ENCODE assay signal across 17 cellular contexts in genomic region chr4:160319221-160319867, GRCh38.
A peak's percentile ranks its signal among the peaks of the same experiment; 100 is the strongest.
DNase-seq lines count a peak whose midpoint lies in the region; TF ChIP-seq lines count a peak whose summit lies in the region.
"Had no signal": no experiment of that assay in that cellular context is flagged by ENCODE, and none has a peak within 500 bp of the region (broad histone marks: within the 10 kb centered on the region; RNA-seq: fewer than 3 reads in every experiment).

No MANE protein-coding gene starts in this region.

- H3K27ac Mint-ChIP-seq in T-helper 2 cell treated with Interferon-gamma antibody and Interleukin-4, amounts not matched to agents 5 μg/mL and 100 μg/mL, for 36 hours: no peak overlapping the region
- H3K27ac Mint-ChIP-seq: stimulated activated memory B cell treated with anti-CD40 and anti-IgM and Interleukin-4, amounts not matched to agents 10 μg/mL and 1 μg/mL and 100 μg/mL, for 72 hours had no signal

- H3K27me3 Mint-ChIP-seq in T-helper 2 cell treated with Interferon-gamma antibody and Interleukin-4, amounts not matched to agents 5 μg/mL and 100 μg/mL, for 36 hours (ENCODE audit: low read depth): no peaks in the 10 kb centered on the region
- H3K27me3 Mint-ChIP-seq: stimulated activated memory B cell treated with anti-CD40 and anti-IgM and Interleukin-4, amounts not matched to agents 10 μg/mL and 1 μg/mL and 100 μg/mL, for 72 hours had no signal

- H3K36me3 Mint-ChIP-seq in T-helper 2 cell treated with Interferon-gamma antibody and Interleukin-4, amounts not matched to agents 5 μg/mL and 100 μg/mL, for 36 hours (ENCODE audit: low read depth): no peaks in the 10 kb centered on the region
- H3K36me3 Mint-ChIP-seq: stimulated activated memory B cell treated with anti-CD40 and anti-IgM and Interleukin-4, amounts not matched to agents 10 μg/mL and 1 μg/mL and 100 μg/mL, for 72 hours had no signal

- no peaks in the 10 kb centered on the region for H3K9me3 ChIP-seq in BE2C
- H3K9me3 ChIP-seq: psoas muscle had no signal

- no peak overlapping the region for H3K4me3 Mint-ChIP-seq in T-helper 2 cell treated with Interferon-gamma antibody and Interleukin-4, amounts not matched to agents 5 μg/mL and 100 μg/mL, for 36 hours
- H3K4me3 Mint-ChIP-seq: stimulated activated memory B cell treated with anti-CD40 and anti-IgM and Interleukin-4, amounts not matched to agents 10 μg/mL and 1 μg/mL and 100 μg/mL, for 72 hours had no signal

- no peak overlapping the region for H3K4me3 ChIP-seq in BE2C (ENCODE audit: low read depth, low read length)
- H3K4me3 ChIP-seq: dorsolateral prefrontal cortex, psoas muscle had no signal

- H3K36me3 ChIP-seq in BE2C: no peaks in the 10 kb centered on the region; the same call in 1 of the 2 replicates

- H3K9me3 Mint-ChIP-seq in T-helper 2 cell treated with Interferon-gamma antibody and Interleukin-4, amounts not matched to agents 5 μg/mL and 100 μg/mL, for 36 hours: peaks cover 9% of the 10 kb centered on the region
- H3K9me3 Mint-ChIP-seq: stimulated activated memory B cell treated with anti-CD40 and anti-IgM and Interleukin-4, amounts not matched to agents 10 μg/mL and 1 μg/mL and 100 μg/mL, for 72 hours had no signal

- TF ChIP-seq CTCF in BE2C (IDR thresholded peaks at IDR 0.05; ENCODE audit: low read depth, low read length) (no peak), GM13976 (IDR thresholded peaks at IDR 0.05; ENCODE audit: borderline replicate concordance, control extremely low read depth, extremely low read depth, insufficient read depth, missing control alignments) (no peak)

- in situ Hi-C loops in SK-MEL-5 (cut with HindIII; ENCODE audit: low pct_unique_long_range_greater_than_20kb, low sequenced_read_pairs) (no loop called here), GM13976 (cut with MboI; ENCODE audit: low sequenced_read_pairs, unreplicated experiment) (no loop called here)

- H3K4me1 Mint-ChIP-seq in T-helper 2 cell treated with Interferon-gamma antibody and Interleukin-4, amounts not matched to agents 5 μg/mL and 100 μg/mL, for 36 hours (ENCODE audit: low read depth): no peaks in the 10 kb centered on the region
- H3K4me1 Mint-ChIP-seq: stimulated activated memory B cell treated with anti-CD40 and anti-IgM and Interleukin-4, amounts not matched to agents 10 μg/mL and 1 μg/mL and 100 μg/mL, for 72 hours had no signal

- no peaks in the 10 kb centered on the region for H3K27me3 ChIP-seq in BE2C
- H3K27me3 ChIP-seq: dorsolateral prefrontal cortex had no signal

- DNase-seq in BE2C: peak; percentile 28
- peak; percentile 82 for DNase-seq in HT1080 (ENCODE audit: low read depth)
- DNase-seq in SK-MEL-5 (ENCODE audit: low read depth, low spot score): peak; percentile 46
- DNase-seq in glomerular visceral epithelial cell (ENCODE audit: extremely low spot score): peak; percentile 25
- no peak for DNase-seq in GM13976 (ENCODE audit: low spot score)
- DNase-seq in T-helper 2 cell treated with Interferon-gamma antibody and Interleukin-4, amounts not matched to agents 5 μg/mL and 100 μg/mL, for 36 hours (ENCODE audit: low spot score): no peak
- DNase-seq in SHP77 (lab: John Stamatoyannopoulos, UW): no peak
- DNase-seq in putamen (ENCODE audit: low spot score): no peak
- DNase-seq: activated CD4-positive, CD25-positive, alpha-beta regulatory T cell; activated T-cell treated with anti-CD3 and anti-CD28 coated beads for 4 hours; dorsolateral prefrontal cortex; H7; NCI-H1048; NCI-H524 treated with DMSO at 0.1 percent for 48 hours; psoas muscle; stimulated activated CD4-positive, alpha-beta T cell treated with anti-CD3 and anti-CD28 coated beads, Interleukin-4, amount 100 ng/mL, for 1 hour had no signal

- H3K4me1 ChIP-seq in BE2C: peaks cover 6% of the 10 kb centered on the region
- H3K4me1 ChIP-seq: psoas muscle had no signal

Comparison
In these comparisons a context has a peak if more than half of its experiments do, and no peak if none do; other contexts are left out.
1. DNase-seq: peak in BE2C (single experiment), HT1080 (single experiment), SK-MEL-5 (single experiment) and glomerular visceral epithelial cell (single experiment); none in GM13976 (single experiment), T-helper 2 cell treated with Interferon-gamma antibody and Interleukin-4, amounts not matched to agents 5 μg/mL and 100 μg/mL, for 36 hours (single experiment), SHP77 (0 of 2) and putamen (single experiment).